In genomic region chr11:94131363-94132115, GRCh38 we compare ENCODE assay signal across 9 cellular contexts. TPM values are rescaled to one million over a fixed set of nuclear protein-coding genes. Genes with fewer than 3 reads are reported as not detected.
DNase-seq lines count a peak whose midpoint lies in the region; ATAC-seq, FAIRE-seq and TF ChIP-seq lines count a peak whose summit lies in the region.
"Had no signal": no experiment of that assay in that cellular context is flagged by ENCODE, and none has a peak within 500 bp of the region (broad histone marks: within the 10 kb centered on the region; RNA-seq: fewer than 3 reads in every experiment).

No MANE protein-coding gene starts in this region.

- intact Hi-C loops in thyroid gland (cut with DNase I): no loop called here

- H3K9me3 ChIP-seq in astrocyte (ENCODE audit: insufficient read depth, low read depth, low read length) (no peaks in the 10 kb centered on the region), iPS-18c (ENCODE audit: control insufficient read depth, insufficient read depth, low read length) (peaks cover 2% of the 10 kb centered on the region), thyroid gland (no peaks in the 10 kb centered on the region)

- no peak overlapping the region for H2AFZ ChIP-seq in astrocyte (ENCODE audit: low read depth, low read length)

- no peak for FAIRE-seq in astrocyte (lab: Jason Lieb, UNC)

- H3K4me1 ChIP-seq in astrocyte (ENCODE audit: insufficient read depth, low read length) (peaks cover 65% of the 10 kb centered on the region), thyroid gland (peaks cover 32 to 43% of the 10 kb centered on the region in 2 donors)

- WGBS in thyroid gland, 2 donors: 47 to 51% methylated on average over 1 of the region's 1 CpG

- peak overlapping the region; percentile 99 for H3K4me3 ChIP-seq in astrocyte (ENCODE audit: insufficient read depth, low read depth, low read length)
- H3K4me3 ChIP-seq in iPS-18c (ENCODE audit: insufficient read depth, low read depth, low read length): peak overlapping the region; percentile 96
- no peak overlapping the region for H3K4me3 ChIP-seq in thyroid gland (replicated peaks in 1 of 3)

- H3K9ac ChIP-seq in astrocyte (ENCODE audit: low read length): peak overlapping the region; percentile 96

- no peak for ATAC-seq in WTC11
- no peak for ATAC-seq in HG03097 (IDR thresholded peaks at IDR 0.05; ENCODE audit: low FRiP score, unreplicated experiment)
- ATAC-seq in GM21528 (IDR thresholded peaks at IDR 0.05; ENCODE audit: low FRiP score, unreplicated experiment): no peak

- no peak for TF ChIP-seq POLR2A in thyroid gland (IDR thresholded peaks at IDR 0.05)

- no peaks in the 10 kb centered on the region for H3K27me3 Mint-ChIP-seq in astrocyte (ENCODE audit: low read depth, unreplicated experiment)
- no peaks in the 10 kb centered on the region for H3K27me3 Mint-ChIP-seq in WTC11 (ENCODE audit: low read depth)

- CTCF ChIA-PET in WTC11 (lab: Charles Lee): interaction anchor here (1.0 kb wide), 1 partner anchor 12 kb away, joined by 4 read pairs; no protein-coding TSS in a partner anchor

- no peaks in the 10 kb centered on the region for H3K27me3 ChIP-seq in astrocyte (ENCODE audit: insufficient read depth, low read length)
- no peaks in the 10 kb centered on the region for H3K27me3 ChIP-seq in thyroid gland

- no peaks in the 10 kb centered on the region for H3K36me3 ChIP-seq in astrocyte (ENCODE audit: insufficient read depth, low read length)
- no peaks in the 10 kb centered on the region for H3K36me3 ChIP-seq in thyroid gland

- H3K4me1 Mint-ChIP-seq in astrocyte (ENCODE audit: low read depth, unreplicated experiment): peaks cover 41% of the 10 kb centered on the region
- H3K4me1 Mint-ChIP-seq in WTC11: peaks cover 53% of the 10 kb centered on the region

- no peak overlapping the region for H3K4me3 Mint-ChIP-seq in astrocyte (ENCODE audit: unreplicated experiment)
- no peak overlapping the region for H3K4me3 Mint-ChIP-seq in WTC11

- no peak overlapping the region for H3K27ac Mint-ChIP-seq in astrocyte (ENCODE audit: unreplicated experiment)
- H3K27ac Mint-ChIP-seq in WTC11: no peak overlapping the region

- H3K36me3 Mint-ChIP-seq in astrocyte (ENCODE audit: low read depth, unreplicated experiment): no peaks in the 10 kb centered on the region
- peaks cover 8% of the 10 kb centered on the region for H3K36me3 Mint-ChIP-seq in WTC11

- H3K4me2 ChIP-seq in astrocyte (ENCODE audit: low read length): peak overlapping the region; percentile 95

- H3K27ac ChIP-seq in astrocyte (ENCODE audit: low read depth, low read length) (peak overlapping the region; percentile 93), thyroid gland (peak overlapping the region in 2 of 3 donors; percentile 97)
- H3K27ac ChIP-seq: 22Rv1 had no signal

- peaks cover 34% of the 10 kb centered on the region for H4K20me1 ChIP-seq in astrocyte (ENCODE audit: insufficient read depth, low read length)

- TF ChIP-seq CTCF in astrocyte (IDR thresholded peaks at IDR 0.05; ENCODE audit: insufficient read depth, low read depth, low read length): no peak
- peak in 1 of 6 experiments; percentile 23 for TF ChIP-seq CTCF in thyroid gland (IDR thresholded peaks at IDR 0.05)
- TF ChIP-seq CTCF in WTC11 (IDR thresholded peaks at IDR 0.05): no peak

- peak; percentile 6 for DNase-seq in DMS 273 (lab: John Stamatoyannopoulos, UW; ENCODE audit: unreplicated experiment)
- DNase-seq in DMS 273 treated with DMSO at 0.1 percent for 48 hours (lab: John Stamatoyannopoulos, UW): no peak
- no peak for DNase-seq in astrocyte (ENCODE audit: low read depth)
- peak; percentile 54 to 59 for DNase-seq in thyroid gland
- no peak for DNase-seq in WTC11 (ENCODE audit: low spot score)

- POLR2A ChIA-PET in WTC11 (lab: Charles Lee): interaction anchor here (1.3 kb wide), 1 partner anchor 19 kb away, joined by 3 read pairs; no protein-coding TSS in a partner anchor

- peaks cover 77% of the 10 kb centered on the region for H3K79me2 ChIP-seq in astrocyte (ENCODE audit: insufficient read depth, low read length)

- H3K9me3 Mint-ChIP-seq in astrocyte (ENCODE audit: unreplicated experiment) (no peaks in the 10 kb centered on the region), WTC11 (no peaks in the 10 kb centered on the region)

TF ChIP-seq in WTC11, 78 proteins besides CTCF, POLR2A, EP300 and RAD21:
- no peak for TF ChIP-seq SMAD4 (CRISPR knock-in tag; IDR thresholded peaks at IDR 0.05)
- TF ChIP-seq ZNF671 (CRISPR knock-in tag; IDR thresholded peaks at IDR 0.05): no peak
- no peak for TF ChIP-seq MXD4 (CRISPR knock-in tag; IDR thresholded peaks at IDR 0.05; ENCODE audit: borderline replicate concordance)
- TF ChIP-seq ZBTB43 (CRISPR knock-in tag; IDR thresholded peaks at IDR 0.05): no peak
- TF ChIP-seq TEAD4 (CRISPR knock-in tag; IDR thresholded peaks at IDR 0.05): no peak
- no peak for TF ChIP-seq ZNF281 (CRISPR knock-in tag; IDR thresholded peaks at IDR 0.05)
- no peak for TF ChIP-seq CBFB (CRISPR knock-in tag; IDR thresholded peaks at IDR 0.05; ENCODE audit: low read depth)
- no peak for TF ChIP-seq MLX (CRISPR knock-in tag; IDR thresholded peaks at IDR 0.05)
- TF ChIP-seq HMGA2 (CRISPR knock-in tag; IDR thresholded peaks at IDR 0.05): no peak
- no peak for TF ChIP-seq ZNF423 (CRISPR knock-in tag; IDR thresholded peaks at IDR 0.05)
- TF ChIP-seq RELA (CRISPR knock-in tag; IDR thresholded peaks at IDR 0.05; ENCODE audit: borderline replicate concordance): no peak
- no peak for TF ChIP-seq OVOL2 (CRISPR knock-in tag; IDR thresholded peaks at IDR 0.05; ENCODE audit: borderline replicate concordance)
- TF ChIP-seq NR2C2 (CRISPR knock-in tag; IDR thresholded peaks at IDR 0.05): no peak

RNA-seq across cellular contexts. Expression of gene PANX1, which starts 2.9 kb away (rescaled TPM):
- total RNA-seq in astrocyte: 42.1 and 46.8 TPM in 2 replicates
- total RNA-seq in thyroid gland: 10 to 100 TPM; 18.4 to 21.7 (median 19.1) TPM
- 21.9 to 22.9 TPM (median 22.2 TPM) in 3 replicates for total RNA-seq in WTC11 (2021)

Comparison
In these comparisons a context has a peak if more than half of its experiments do, and no peak if none do; other contexts are left out.
1. DNase-seq: peak in DMS 273 (single experiment) and thyroid gland (2 of 2); none in DMS 273 treated with DMSO at 0.1 percent for 48 hours (single experiment), astrocyte (single experiment) and WTC11 (single experiment).
2. H3K4me3 ChIP-seq: peak in astrocyte (single experiment) and iPS-18c (single experiment); none in thyroid gland (0 of 3).